Comparison of ENCODE assay signal across 11 cellular contexts in the genomic region with DNA sequence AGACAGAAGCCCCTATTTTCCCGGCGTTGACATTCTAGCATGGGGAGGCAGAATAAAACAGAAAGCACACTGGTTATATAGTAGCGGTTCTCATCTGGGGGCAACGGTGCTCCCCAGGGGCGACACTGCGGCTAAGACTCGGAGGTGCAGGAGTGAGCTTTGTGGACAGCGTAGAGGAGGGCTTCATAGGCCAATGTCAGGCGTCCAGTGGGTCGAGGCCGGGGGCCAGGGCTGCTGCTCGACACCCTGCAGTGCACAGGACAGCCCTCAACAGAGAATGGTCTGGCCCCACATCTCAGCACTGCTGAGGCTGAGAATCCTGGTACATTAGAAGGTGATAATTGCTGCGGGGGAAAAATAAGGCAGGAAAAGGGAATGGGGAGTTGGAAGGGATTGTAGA. TPM values are rescaled to one million over a fixed set of nuclear protein-coding genes. Genes with fewer than 3 reads are reported as not detected.
A peak's percentile ranks its signal among the peaks of the same experiment; 100 is the strongest.
DNase-seq lines count a peak whose midpoint lies in the region; ATAC-seq, FAIRE-seq and TF ChIP-seq lines count a peak whose summit lies in the region.
"Had no signal": no experiment of that assay in that cellular context is flagged by ENCODE, and none has a peak within 500 bp of the region (broad histone marks: within the 10 kb centered on the region; RNA-seq: fewer than 3 reads in every experiment).

No MANE protein-coding gene starts in this region.

- H3K9me3 ChIP-seq in Panc1 (ENCODE audit: control insufficient read depth, insufficient read depth, low read depth, low read length) (no peaks in the 10 kb centered on the region), skeletal muscle tissue (ENCODE audit: control insufficient read depth in 3 of 3, low read length in 3 of 3) (no peaks in the 10 kb centered on the region)

- no peaks in the 10 kb centered on the region for H3K27me3 Mint-ChIP-seq in activated CD4-positive, alpha-beta T cell treated with anti-CD3 and anti-CD28 coated beads, Interleukin-2, amount 10 ng/mL, durations not matched to agents 24 days and 14 days

- no TSS peak for BruUV-seq in Panc1 (replicated peaks; lab: Mats Ljungman, UMichigan)

- H3K4me1 Mint-ChIP-seq in activated CD4-positive, alpha-beta T cell treated with anti-CD3 and anti-CD28 coated beads, Interleukin-2, amount 10 ng/mL, durations not matched to agents 24 days and 14 days: peaks cover 23% of the 10 kb centered on the region

- H3K36me3 Mint-ChIP-seq in activated CD4-positive, alpha-beta T cell treated with anti-CD3 and anti-CD28 coated beads, Interleukin-2, amount 10 ng/mL, durations not matched to agents 24 days and 14 days (ENCODE audit: low read depth): peaks cover 3% of the 10 kb centered on the region

- CTCF ChIA-PET in Panc1 (lab: Charles Lee): no interaction called here

- H3K9ac ChIP-seq in skeletal muscle tissue (ENCODE audit: low read depth in 1 of 3, low read length in 3 of 3): peak overlapping the region in 2 of 3 donors; percentile 57 to 65
- H3K9ac ChIP-seq: parathyroid adenoma had no signal

- FAIRE-seq in RCC 7860 (lab: Jason Lieb, UNC): no peak

- peak overlapping the region; percentile 15 for H3K27ac Mint-ChIP-seq in activated CD4-positive, alpha-beta T cell treated with anti-CD3 and anti-CD28 coated beads, Interleukin-2, amount 10 ng/mL, durations not matched to agents 24 days and 14 days

- TF ChIP-seq CTCF in Panc1 (IDR thresholded peaks at IDR 0.05) (no peak), epithelial cell of proximal tubule (conservative IDR thresholded peaks at IDR 0.05; ENCODE audit: low read depth, low read length) (no peak)

- DNase-seq in activated CD4-positive, alpha-beta T cell treated with anti-CD3 and anti-CD28 coated beads, Interleukin-2, amount 10 ng/mL, durations not matched to agents 24 days and 14 days: no peak
- no peak for DNase-seq in activated CD4-positive, alpha-beta T cell treated with anti-CD3 and anti-CD28 coated beads, Interleukin-2, amount 50 U/mL, for 4 hours
- DNase-seq in Panc1 (ENCODE audit: low read depth, low spot score) (no peak), epithelial cell of proximal tubule (ENCODE audit: low read depth) (no peak), NCI-H1436 (lab: John Stamatoyannopoulos, UW) (no peak), NCI-H524 treated with DMSO at 0.1 percent for 48 hours (lab: John Stamatoyannopoulos, UW) (no peak), RCC 7860 (ENCODE audit: low spot score) (no peak)
- DNase-seq: RPMI8226 had no signal

- peak overlapping the region; percentile 91 for H3K4me3 Mint-ChIP-seq in activated CD4-positive, alpha-beta T cell treated with anti-CD3 and anti-CD28 coated beads, Interleukin-2, amount 10 ng/mL, durations not matched to agents 24 days and 14 days

- H3K27me3 ChIP-seq in Panc1 (ENCODE audit: control insufficient read depth, insufficient read depth, low read length) (no peaks in the 10 kb centered on the region), skeletal muscle tissue (ENCODE audit: control insufficient read depth in 3 of 3, insufficient read depth in 3 of 3, low read length in 3 of 3) (no peaks in the 10 kb centered on the region)

- H3K36me3 ChIP-seq in Panc1 (ENCODE audit: control insufficient read depth, insufficient read depth, low read length): no peaks in the 10 kb centered on the region
- H3K36me3 ChIP-seq in skeletal muscle tissue (ENCODE audit: control insufficient read depth in 3 of 3, insufficient read depth in 3 of 3, low read length in 3 of 3): peaks cover 4 to 7% (median 6%) of the 10 kb centered on the region in 3 donors

- in situ Hi-C loops in Panc1 (cut with HindIII; ENCODE audit: low pct_unique_long_range_greater_than_20kb, low sequenced_read_pairs): no loop called here

- intact Hi-C loops in activated CD4-positive, alpha-beta T cell treated with anti-CD3 and anti-CD28 coated beads, Interleukin-2, amount 10 ng/mL, durations not matched to agents 24 days and 14 days (cut with micrococcal nuclease): loop anchor here (5.0 kb wide), 1 partner anchor 1016 kb away; the partner anchor contains the start of gene LENG9
- intact Hi-C loops in Panc1 (cut with micrococcal nuclease; ENCODE audit: unreplicated experiment): no loop called here

- POLR2A ChIA-PET in Panc1 (lab: Charles Lee): no interaction called here

- H3K9me3 Mint-ChIP-seq in activated CD4-positive, alpha-beta T cell treated with anti-CD3 and anti-CD28 coated beads, Interleukin-2, amount 10 ng/mL, durations not matched to agents 24 days and 14 days: no peaks in the 10 kb centered on the region

- no peak for ATAC-seq in Panc1

- H3K4me3 ChIP-seq in Panc1 (ENCODE audit: low read depth in 2 of 2, low read length in 2 of 2) (peak overlapping the region; percentile 73 to 94), epithelial cell of proximal tubule (ENCODE audit: low read depth, low read length) (peak overlapping the region; percentile 83), skeletal muscle tissue (ENCODE audit: low read length in 3 of 3) (peak overlapping the region; percentile 7 to 87 (median 38))

- peak overlapping the region; percentile 97 for H3K27ac ChIP-seq in Panc1 (ENCODE audit: low read length)
- H3K27ac ChIP-seq in skeletal muscle tissue (ENCODE audit: low read depth, low read length): no peak overlapping the region

- H3K4me1 ChIP-seq in Panc1 (ENCODE audit: control insufficient read depth, insufficient read depth, low read length) (peaks cover 46% of the 10 kb centered on the region), skeletal muscle tissue (ENCODE audit: control insufficient read depth in 3 of 3, insufficient read depth in 3 of 3, low read length in 3 of 3) (peaks cover 22 to 30% (median 28%) of the 10 kb centered on the region in 3 donors)

RNA-seq across cellular contexts. Expression of gene ZNF628, which starts 1.5 kb away (rescaled TPM):
- total RNA-seq in activated CD4-positive, alpha-beta T cell treated with anti-CD3 and anti-CD28 coated beads, Interleukin-2, amount 10 ng/mL, durations not matched to agents 24 days and 14 days: 8.8 and 10.0 TPM in 2 replicates
- total RNA-seq in Panc1 (2021; ENCODE audit: unreplicated experiment): 21.7 TPM
- polyA plus RNA-seq in Panc1 (2012; ENCODE audit: insufficient read length): 20.0 TPM
- total RNA-seq in epithelial cell of proximal tubule: 4.2 and 6.2 TPM in 2 replicates
- 0.52 TPM for total RNA-seq in skeletal muscle tissue

RNA-seq across cellular contexts. Expression of gene NAT14, which starts 7.1 kb away (rescaled TPM):
- 21.7 and 23.4 TPM in 2 replicates for total RNA-seq in activated CD4-positive, alpha-beta T cell treated with anti-CD3 and anti-CD28 coated beads, Interleukin-2, amount 10 ng/mL, durations not matched to agents 24 days and 14 days
- total RNA-seq in Panc1 (2021; ENCODE audit: unreplicated experiment) (93.1 TPM), epithelial cell of proximal tubule (29.0 and 29.2 TPM in 2 replicates), skeletal muscle tissue (8.4 TPM)
- 138 TPM for polyA plus RNA-seq in Panc1 (2012; ENCODE audit: insufficient read length)

RNA-seq across cellular contexts. Expression of gene SSC5D, which starts 10.3 kb away (rescaled TPM):
- total RNA-seq in activated CD4-positive, alpha-beta T cell treated with anti-CD3 and anti-CD28 coated beads, Interleukin-2, amount 10 ng/mL, durations not matched to agents 24 days and 14 days: 0.19 and 0.21 TPM in 2 replicates
- total RNA-seq in Panc1 (2021; ENCODE audit: unreplicated experiment) (13.0 TPM), epithelial cell of proximal tubule (0.86 TPM in 1 of 2 replicates, not detected in the other), skeletal muscle tissue (17.7 TPM)
- 12.3 TPM for polyA plus RNA-seq in Panc1 (2012; ENCODE audit: insufficient read length)

RNA-seq across cellular contexts. Expression of gene C19orf85, which starts 13.4 kb away (rescaled TPM):
- not detected in 2 replicates for total RNA-seq in activated CD4-positive, alpha-beta T cell treated with anti-CD3 and anti-CD28 coated beads, Interleukin-2, amount 10 ng/mL, durations not matched to agents 24 days and 14 days
- total RNA-seq in Panc1 (2021; ENCODE audit: unreplicated experiment) (not detected), epithelial cell of proximal tubule (not detected in 2 replicates), skeletal muscle tissue (not detected)
- not detected for polyA plus RNA-seq in Panc1 (2012; ENCODE audit: insufficient read length)
- total RNA-seq: glomerular endothelial cell had no signal

RNA-seq across cellular contexts. Expression of gene ISOC2, which starts 16.5 kb away (rescaled TPM):
- 34.2 and 35.2 TPM in 2 replicates for total RNA-seq in activated CD4-positive, alpha-beta T cell treated with anti-CD3 and anti-CD28 coated beads, Interleukin-2, amount 10 ng/mL, durations not matched to agents 24 days and 14 days
- total RNA-seq in Panc1 (2021; ENCODE audit: unreplicated experiment): 150 TPM
- 195 TPM for polyA plus RNA-seq in Panc1 (2012; ENCODE audit: insufficient read length)
- total RNA-seq in epithelial cell of proximal tubule: 58.7 and 71.2 TPM in 2 replicates
- 25.1 TPM for total RNA-seq in skeletal muscle tissue
